8 cellular contexts compared by ENCODE assay signal in genomic region chr13:46386996-46387851, GRCh38. TPM values are rescaled to one million over a fixed set of nuclear protein-coding genes. Genes with fewer than 3 reads are reported as not detected.
DNase-seq lines count a peak whose midpoint lies in the region; ATAC-seq, FAIRE-seq and TF ChIP-seq lines count a peak whose summit lies in the region.

Gene RUBCNL, minus strand, starts transcription at chr13:46387252. Its CDS starts 14,777 bp downstream, at chr13:46372475.

- H3K4me1 Mint-ChIP-seq in IgD-negative memory B cell (peaks cover 26 to 40% (median 34%) of the 10 kb centered on the region in 3 donors), nephron progenitor cell (peaks cover 40% of the 10 kb centered on the region)
- H3K4me1 Mint-ChIP-seq in activated CD8-positive, alpha-beta T cell treated with anti-CD3 and anti-CD28 coated beads for 36 hours (ENCODE audit: low read depth), result peaks cover 21% of the 10 kb centered on the region

- H3K27ac Mint-ChIP-seq in IgD-negative memory B cell, result peak within 1 kb of the TSS; percentile 84 to 98 (median 93)
- H3K27ac Mint-ChIP-seq in activated CD8-positive, alpha-beta T cell treated with anti-CD3 and anti-CD28 coated beads for 36 hours, result peak within 1 kb of the TSS; percentile 18
- H3K27ac Mint-ChIP-seq in nephron progenitor cell, result no peak within 1 kb of the TSS

- FAIRE-seq in GM18507 (lab: Jason Lieb, UNC), result peak; percentile 83

- no peak for TF ChIP-seq CTCF in activated CD8-positive, alpha-beta T cell treated with anti-CD3 and anti-CD28 coated beads for 36 hours (IDR thresholded peaks at IDR 0.05)
- TF ChIP-seq CTCF in fibroblast of lung (conservative IDR thresholded peaks at IDR 0.05 in 1 of 2, IDR thresholded peaks at IDR 0.05 in 1 of 2; ENCODE audit: low read depth in 1 of 2, low read length in 2 of 2) (no peak), nephron progenitor cell (IDR thresholded peaks at IDR 0.05) (no peak), tibial artery (IDR thresholded peaks at IDR 0.05) (no peak)

- H3K4me3 ChIP-seq in ACC112 (ENCODE audit: low read depth, low read length), result peak within 1 kb of the TSS; percentile 89
- H3K4me3 ChIP-seq in fibroblast of lung (replicated peaks in 1 of 4; ENCODE audit: control extremely low read depth in 1 of 4, insufficient read depth in 1 of 4, low read depth in 3 of 4, low read length in 4 of 4), result peak within 1 kb of the TSS in 3 of 4 experiments; percentile 8 to 52 (median 51)
- H3K4me3 ChIP-seq in tibial artery, result peak within 1 kb of the TSS; percentile 41 to 59

- H3K79me2 ChIP-seq in ACC112 (ENCODE audit: control insufficient read depth, insufficient read depth, low read length, unreplicated experiment), result no peaks in the 10 kb centered on the region
- no peaks in the 10 kb centered on the region for H3K79me2 ChIP-seq in fibroblast of lung (ENCODE audit: control insufficient read depth, insufficient read depth, low read length)

- POLR2A ChIA-PET in activated CD8-positive, alpha-beta T cell treated with anti-CD3 and anti-CD28 coated beads for 36 hours (lab: Charles Lee), result interaction anchor here (0.7 to 0.9 kb wide), 2 partner anchors 16 to 41 kb away, joined by 3 read pairs; no protein-coding TSS in a partner anchor

- H3K27me3 Mint-ChIP-seq in IgD-negative memory B cell, result no peaks in the 10 kb centered on the region
- H3K27me3 Mint-ChIP-seq in activated CD8-positive, alpha-beta T cell treated with anti-CD3 and anti-CD28 coated beads for 36 hours, result peaks cover 35% of the 10 kb centered on the region
- H3K27me3 Mint-ChIP-seq in nephron progenitor cell (ENCODE audit: low read depth, poor library complexity), result peaks cover 51% of the 10 kb centered on the region

- H3K9me3 Mint-ChIP-seq in IgD-negative memory B cell, result no peaks in the 10 kb centered on the region
- no peaks in the 10 kb centered on the region for H3K9me3 Mint-ChIP-seq in activated CD8-positive, alpha-beta T cell treated with anti-CD3 and anti-CD28 coated beads for 36 hours
- H3K9me3 Mint-ChIP-seq in nephron progenitor cell, result no peaks in the 10 kb centered on the region

- DNase-seq in GM18507 (ENCODE audit: extremely low spot score, insufficient read length, low read depth) (no peak), fibroblast of lung (ENCODE audit: low read depth in 2 of 2) (peak; percentile 27 to 30), nephron progenitor cell (peak; percentile 82), tibial artery (no peak), SHP77 (lab: John Stamatoyannopoulos, UW) (no peak)
- peak; percentile 59 for DNase-seq in activated CD8-positive, alpha-beta T cell treated with anti-CD3 and anti-CD28 coated beads for 36 hours

- H3K27ac ChIP-seq in ACC112 (ENCODE audit: low read depth, low read length), result no peak within 1 kb of the TSS
- no peak within 1 kb of the TSS for H3K27ac ChIP-seq in fibroblast of lung (ENCODE audit: insufficient read depth, low read length)
- H3K27ac ChIP-seq in tibial artery, result peak within 1 kb of the TSS in 1 of 2 donors; percentile 38

- intact Hi-C loops in activated CD8-positive, alpha-beta T cell treated with anti-CD3 and anti-CD28 coated beads for 36 hours (cut with micrococcal nuclease), result no loop called here
- intact Hi-C loops in tibial artery (cut with DNase I; ENCODE audit: low total_unique reads), result no loop called here

- ATAC-seq in activated CD8-positive, alpha-beta T cell treated with anti-CD3 and anti-CD28 coated beads for 36 hours, result peak; percentile 78

- H3K36me3 ChIP-seq in ACC112 (ENCODE audit: insufficient read depth, low read length), result no peaks in the 10 kb centered on the region
- H3K36me3 ChIP-seq in fibroblast of lung (ENCODE audit: control insufficient read depth, insufficient read depth, low read length), result no peaks in the 10 kb centered on the region
- H3K36me3 ChIP-seq in tibial artery, result no peaks in the 10 kb centered on the region

- peak within 1 kb of the TSS; percentile 94 to 99 (median 98) for H3K4me3 Mint-ChIP-seq in IgD-negative memory B cell
- peak within 1 kb of the TSS; percentile 75 for H3K4me3 Mint-ChIP-seq in activated CD8-positive, alpha-beta T cell treated with anti-CD3 and anti-CD28 coated beads for 36 hours
- H3K4me3 Mint-ChIP-seq in nephron progenitor cell, result peak within 1 kb of the TSS; percentile 79

- H2AFZ ChIP-seq in ACC112 (ENCODE audit: low read length, unreplicated experiment) (peak within 1 kb of the TSS; percentile 83), fibroblast of lung (ENCODE audit: low read length) (no peak within 1 kb of the TSS)

- H3K4me2 ChIP-seq in fibroblast of lung (ENCODE audit: extremely low read depth, insufficient read depth, low read length), result peak within 1 kb of the TSS; percentile 59

- H3K4me1 ChIP-seq in ACC112 (ENCODE audit: control insufficient read depth, insufficient read depth, low read length, unreplicated experiment) (peaks cover 3% of the 10 kb centered on the region), fibroblast of lung (ENCODE audit: control insufficient read depth, extremely low read depth, insufficient read depth, low read length) (peaks cover 2% of the 10 kb centered on the region), tibial artery (peaks cover 0 to 23% (median 12%) of the 10 kb centered on the region in 4 donors)

- H3K27me3 ChIP-seq in ACC112 (ENCODE audit: insufficient read depth, low read length), result 0 out of 2 replicates have a peak, but pooled peaks cover 9% of the 10 kb centered on the region
- H3K27me3 ChIP-seq in fibroblast of lung (ENCODE audit: control insufficient read depth, insufficient read depth, low read length), result peaks cover 30% of the 10 kb centered on the region
- peaks cover 0 to 26% of the 10 kb centered on the region in 2 donors for H3K27me3 ChIP-seq in tibial artery

- CTCF ChIA-PET in activated CD8-positive, alpha-beta T cell treated with anti-CD3 and anti-CD28 coated beads for 36 hours (lab: Charles Lee), result no interaction called here

- H4K20me1 ChIP-seq in fibroblast of lung (ENCODE audit: control insufficient read depth, extremely low read depth, insufficient read depth, low read length), result no peaks in the 10 kb centered on the region

- no peak within 1 kb of the TSS for H3K9ac ChIP-seq in fibroblast of lung (ENCODE audit: insufficient read depth, low read length)

- H3K9me3 ChIP-seq in fibroblast of lung (ENCODE audit: control insufficient read depth, insufficient read depth, low read depth, low read length) (no peaks in the 10 kb centered on the region), tibial artery (no peaks in the 10 kb centered on the region)

- H3K36me3 Mint-ChIP-seq in IgD-negative memory B cell (peaks cover 5% of the 10 kb centered on the region), nephron progenitor cell (ENCODE audit: low read depth) (no peaks in the 10 kb centered on the region)
- no peaks in the 10 kb centered on the region for H3K36me3 Mint-ChIP-seq in activated CD8-positive, alpha-beta T cell treated with anti-CD3 and anti-CD28 coated beads for 36 hours (ENCODE audit: low read depth)

RNA-seq across cellular contexts. Expression of gene RUBCNL, which starts in this region (rescaled TPM):
- polyA plus RNA-seq in IgD-negative memory B cell (82.6 TPM), fibroblast of lung (0.70 and 0.71 TPM in 2 replicates)
- under 1 TPM; 0.36 to 0.74 TPM for total RNA-seq in activated CD8-positive, alpha-beta T cell treated with anti-CD3 and anti-CD28 coated beads for 36 hours
- 3.6 and 4.1 TPM in 2 replicates for total RNA-seq in fibroblast of lung
- polyA plus RNA-seq in fibroblast of lung (2012), result 0.51 and 0.71 TPM in 2 replicates
- polyA minus RNA-seq in fibroblast of lung (ENCODE audit: low replicate concordance), result 1.2 TPM in 1 of 2 replicates, not detected in the other

Comparison
In these comparisons a context has a peak if more than half of its experiments do, and no peak if none do; other contexts are left out.
1. RNA of gene RUBCNL (polyA plus RNA-seq): 82.6 TPM in IgD-negative memory B cell (single experiment); 0.51 to 0.71 TPM in fibroblast of lung; every median in the first group is over 10 times any median in the second.
2. Peak in DNase-seq and ATAC-seq in activated CD8-positive, alpha-beta T cell treated with anti-CD3 and anti-CD28 coated beads for 36 hours; RNA of the gene not detected or under 1 TPM.
3. DNase-seq: peak in fibroblast of lung (2 of 2) and nephron progenitor cell (single experiment); none in GM18507 (single experiment), tibial artery (0 of 2) and SHP77 (0 of 2).
4. Peak in every context shown above with its lines, with median percentiles within 50 percentile points of each other: H3K4me3 ChIP-seq and H3K4me3 Mint-ChIP-seq.